ENCODE assay signal across 10 cellular contexts in the genomic region with DNA sequence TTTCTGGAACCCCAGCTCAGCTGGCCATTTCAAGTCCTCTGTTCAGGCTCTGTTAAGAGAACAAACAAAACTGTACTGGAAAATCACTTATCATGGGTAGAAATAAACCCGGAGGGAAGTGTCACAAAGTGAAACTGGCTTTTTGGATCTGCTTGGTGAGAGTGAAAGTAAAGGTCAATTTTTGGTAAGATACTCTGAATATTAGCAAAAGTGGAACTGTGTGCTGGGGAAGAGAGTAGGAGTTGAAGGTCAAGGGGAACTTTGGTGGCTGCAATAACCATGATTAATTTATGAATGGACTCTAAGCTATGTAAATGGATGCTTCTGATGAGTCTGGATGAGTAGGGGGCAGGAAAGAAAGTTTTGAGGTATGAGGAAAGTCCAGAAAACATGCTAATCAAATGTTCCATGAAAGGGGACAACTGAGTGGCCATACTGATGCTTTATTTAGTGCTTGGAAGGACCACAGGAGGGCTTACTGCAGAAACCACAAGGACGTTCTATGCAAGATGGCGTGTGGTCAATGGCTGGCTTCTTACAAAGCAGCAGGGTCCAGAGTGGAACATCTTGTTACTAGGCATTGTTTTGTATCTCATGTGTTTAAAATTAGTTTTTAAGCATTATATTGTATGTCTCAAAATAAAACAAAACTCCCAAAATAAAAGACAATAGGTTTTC. TPM values are rescaled to one million over a fixed set of nuclear protein-coding genes. Genes with fewer than 3 reads are reported as not detected.
DNase-seq lines count a peak whose midpoint lies in the region; ATAC-seq and TF ChIP-seq lines count a peak whose summit lies in the region.
"Had no signal": no experiment of that assay in that cellular context is flagged by ENCODE, and none has a peak within 500 bp of the region (broad histone marks: within the 10 kb centered on the region; RNA-seq: fewer than 3 reads in every experiment).

No MANE protein-coding gene starts in this region.

- TF ChIP-seq CTCF in OCI-LY3 (IDR thresholded peaks at IDR 0.05; ENCODE audit: low read depth, low read length) (no peak), dorsolateral prefrontal cortex (IDR thresholded peaks at IDR 0.05 in 54 of 56, conservative IDR thresholded peaks at IDR 0.05 in 2 of 56; ENCODE audit: low read depth in 1 of 56, partially characterized antibody in 56 of 56) (no peak)

- DNase-seq in CD8-positive, alpha-beta memory T cell = no peak
- DNase-seq in HuH-7.5 (ENCODE audit: low spot score) (no peak), cerebellum (ENCODE audit: low spot score) (no peak), substantia nigra (lab: John Stamatoyannopoulos, UW) (no peak), dorsolateral prefrontal cortex (no peak)
- DNase-seq: IMR-90, mucosa of descending colon had no signal

- intact Hi-C loops in dorsolateral prefrontal cortex (cut with DNase I) = no loop called here

- no peaks in the 10 kb centered on the region for H4K20me1 ChIP-seq in OCI-LY3 (ENCODE audit: insufficient read depth, low read length)

- H3K4me2 ChIP-seq in OCI-LY3 (ENCODE audit: low read length) = peak overlapping the region; percentile 80

- no peaks in the 10 kb centered on the region for H3K36me3 ChIP-seq in CD8-positive, alpha-beta memory T cell (ENCODE audit: insufficient read depth, low read length)
- H3K36me3 ChIP-seq in OCI-LY3 (replicated peaks; ENCODE audit: low read depth, low read length) = peaks cover 8% of the 10 kb centered on the region

- CTCF ChIA-PET in CD8-positive, alpha-beta memory T cell (lab: Charles Lee) = interaction anchor here (1.1 to 3.7 kb wide), 12 partner anchors 10 to 107 kb away, joined by 3 to 30 read pairs (median 8); no protein-coding TSS in a partner anchor

- H2AFZ ChIP-seq in OCI-LY3 (ENCODE audit: low read depth, low read length) = peak overlapping the region; percentile 12; the same call in 1 of the 2 replicates

- POLR2A ChIA-PET in CD8-positive, alpha-beta memory T cell (lab: Charles Lee) = interaction anchor here (1.1 to 2.0 kb wide), 2 partner anchors 16 to 53 kb away, joined by 3 to 9 read pairs; no protein-coding TSS in a partner anchor

- no peaks in the 10 kb centered on the region for H3K27me3 Mint-ChIP-seq in CD8-positive, alpha-beta memory T cell

- H3K36me3 Mint-ChIP-seq in CD8-positive, alpha-beta memory T cell = peaks cover 0 to 3% (median 1%) of the 10 kb centered on the region in 3 donors

- ATAC-seq in GM19023 (IDR thresholded peaks at IDR 0.05; ENCODE audit: unreplicated experiment) (peak; percentile 64), HG02852 (IDR thresholded peaks at IDR 0.05; ENCODE audit: unreplicated experiment) (peak; percentile 78)
- ATAC-seq: mucosa of descending colon had no signal

- no peaks in the 10 kb centered on the region for H3K9me3 Mint-ChIP-seq in CD8-positive, alpha-beta memory T cell

- peak overlapping the region in 7 of 8 donors; percentile 23 to 99 (median 90) for H3K27ac Mint-ChIP-seq in CD8-positive, alpha-beta memory T cell

- H3K9me3 ChIP-seq in CD8-positive, alpha-beta memory T cell (ENCODE audit: low read length) = no peaks in the 10 kb centered on the region
- peaks cover 8% of the 10 kb centered on the region; the same call in 1 of the 2 replicates for H3K9me3 ChIP-seq in OCI-LY3 (ENCODE audit: insufficient read depth, low read length)
- H3K9me3 ChIP-seq: mucosa of descending colon had no signal

- H3K79me2 ChIP-seq in OCI-LY3 (ENCODE audit: low read length) = no peaks in the 10 kb centered on the region

- peaks cover 27 to 55% (median 39%) of the 10 kb centered on the region in 3 donors for H3K4me1 Mint-ChIP-seq in CD8-positive, alpha-beta memory T cell

- peaks cover 25% of the 10 kb centered on the region for H3K4me1 ChIP-seq in CD8-positive, alpha-beta memory T cell (ENCODE audit: insufficient read depth, low read length)
- peaks cover 56% of the 10 kb centered on the region for H3K4me1 ChIP-seq in OCI-LY3 (ENCODE audit: low read length)

- no peaks in the 10 kb centered on the region for H3K27me3 ChIP-seq in CD8-positive, alpha-beta memory T cell (ENCODE audit: insufficient read depth, low read length, poor library complexity, severe bottlenecking)
- H3K27me3 ChIP-seq in OCI-LY3 (ENCODE audit: low read depth, low read length) (no peaks in the 10 kb centered on the region), dorsolateral prefrontal cortex (peaks cover 0 to 2% (median 0%) of the 10 kb centered on the region in 45 donors)

- peak overlapping the region; percentile 63 for H3K9ac ChIP-seq in OCI-LY3 (ENCODE audit: low read length)

- peak overlapping the region; percentile 20 for H3K4me3 ChIP-seq in CD8-positive, alpha-beta memory T cell (ENCODE audit: low read length)
- peak overlapping the region; percentile 65 for H3K4me3 ChIP-seq in OCI-LY3 (ENCODE audit: low read length)
- H3K4me3 ChIP-seq in dorsolateral prefrontal cortex = no peak overlapping the region
- H3K4me3 ChIP-seq: mucosa of descending colon had no signal

- H3K27ac ChIP-seq in CD8-positive, alpha-beta memory T cell (ENCODE audit: low read depth, low read length) = no peak overlapping the region
- H3K27ac ChIP-seq in OCI-LY3 (ENCODE audit: low read length) = peak overlapping the region; percentile 94
- no peak overlapping the region for H3K27ac ChIP-seq in substantia nigra (ENCODE audit: low read depth, low read length, poor library complexity, severe bottlenecking)
- H3K27ac ChIP-seq in dorsolateral prefrontal cortex = no peak overlapping the region

- H3K4me3 Mint-ChIP-seq in CD8-positive, alpha-beta memory T cell = peak overlapping the region; percentile 16 to 85 (median 76)

RNA-seq across cellular contexts. Expression of a gene that starts 36.8 kb away (rescaled TPM):
- 10 to 100 TPM; 13.7 to 15.7 TPM for total RNA-seq in CD8-positive, alpha-beta memory T cell
- polyA plus RNA-seq in CD8-positive, alpha-beta memory T cell = 7.0 TPM
- 0.73 TPM for total RNA-seq in cerebellum
- 1 to 10 TPM in 53 of 120 experiments, under 1 TPM in 56, not detected in 11; 0.32 to 3.7 (median 0.99) TPM for total RNA-seq in dorsolateral prefrontal cortex

Comparison
In these comparisons a context has a peak if more than half of its experiments do, and no peak if none do; other contexts are left out.
1. H3K4me3 ChIP-seq: peak in CD8-positive, alpha-beta memory T cell (single experiment) and OCI-LY3 (single experiment); none in dorsolateral prefrontal cortex (0 of 59).